ENCODE assay signal across 30 cellular contexts in genomic region chr17:51342257-51342656, GRCh38.
"Had no signal": no experiment of that assay in that cellular context is flagged by ENCODE, and none has a peak within 500 bp of the region (broad histone marks: within the 10 kb centered on the region; RNA-seq: fewer than 3 reads in every experiment).

No MANE protein-coding gene starts in this region.

- H3K27ac Mint-ChIP-seq: activated CD4-positive, alpha-beta memory T cell treated with anti-CD3 and anti-CD28 coated beads, Interleukin-2, amount 10 ng/mL, durations not matched to agents 7 days and 5 days; activated CD8-positive, alpha-beta memory T cell treated with anti-CD3 and anti-CD28 coated beads, Interleukin-2, amount 10 ng/mL, durations not matched to agents 7 days and 5 days; activated naive CD8-positive, alpha-beta T cell; activated naive CD8-positive, alpha-beta T cell treated with anti-CD3 and anti-CD28 coated beads, Interleukin-2, amount 50 U/mL, for 24 hours; brain; T-helper 2 cell treated with Interferon-gamma antibody and Interleukin-4, amounts not matched to agents 5 μg/mL and 100 μg/mL, for 36 hours; WTC11 had no signal

- H3K9me3 Mint-ChIP-seq: activated CD4-positive, alpha-beta memory T cell treated with anti-CD3 and anti-CD28 coated beads, Interleukin-2, amount 10 ng/mL, durations not matched to agents 7 days and 5 days; activated naive CD4-positive, alpha-beta T cell treated with anti-CD3 and anti-CD28 coated beads, Interleukin-2, amount 10 ng/mL, durations not matched to agents 7 days and 5 days; activated naive CD8-positive, alpha-beta T cell treated with anti-CD3 and anti-CD28 coated beads, Interleukin-2, amount 50 U/mL, for 24 hours; brain; T-helper 2 cell treated with Interferon-gamma antibody and Interleukin-4, amounts not matched to agents 5 μg/mL and 100 μg/mL, for 36 hours; WTC11 had no signal

- ATAC-seq: activated CD8-positive, alpha-beta memory T cell treated with anti-CD3 and anti-CD28 coated beads, Interleukin-2, amount 10 ng/mL, durations not matched to agents 7 days and 5 days; activated naive CD8-positive, alpha-beta T cell treated with anti-CD3 and anti-CD28 coated beads, Interleukin-2, amount 50 U/mL, for 24 hours; WTC11 had no signal

- H3K36me3 Mint-ChIP-seq: activated CD8-positive, alpha-beta memory T cell treated with anti-CD3 and anti-CD28 coated beads, Interleukin-2, amount 10 ng/mL, durations not matched to agents 7 days and 5 days; activated naive CD4-positive, alpha-beta T cell treated with anti-CD3 and anti-CD28 coated beads, Interleukin-2, amount 10 ng/mL, durations not matched to agents 7 days and 5 days; activated naive CD8-positive, alpha-beta T cell; brain; WTC11 had no signal

- DNase-seq: activated CD4-positive, alpha-beta memory T cell treated with anti-CD3 and anti-CD28 coated beads, Interleukin-2, amount 10 ng/mL, durations not matched to agents 7 days and 5 days; activated CD4-positive, alpha-beta T cell treated with anti-CD3 and anti-CD28 coated beads for 4 hours; activated CD4-positive, CD25-positive, alpha-beta regulatory T cell treated with anti-CD3 and anti-CD28 coated beads, Interleukin-2, amount 50 U/mL, for 72 hours; activated CD8-positive, alpha-beta memory T cell treated with anti-CD3 and anti-CD28 coated beads for 24 hours; activated CD8-positive, alpha-beta memory T cell treated with anti-CD3 and anti-CD28 coated beads, Interleukin-2, amount 10 ng/mL, durations not matched to agents 7 days and 5 days; activated CD8-positive, alpha-beta memory T cell treated with anti-CD3 and anti-CD28 coated beads, Interleukin-2, amount 50 U/mL, for 48 hours; activated effector memory CD4-positive, alpha-beta T cell treated with Interleukin-2 at 50 U/mL for 16 hours; activated naive CD4-positive, alpha-beta T cell treated with anti-CD3 and anti-CD28 coated beads, Interleukin-2, amount 10 ng/mL, durations not matched to agents 7 days and 5 days; activated naive CD8-positive, alpha-beta T cell treated with anti-CD3 and anti-CD28 coated beads, Interleukin-2, amount 50 U/mL, for 24 hours; activated T-cell treated with anti-CD3 and anti-CD28 coated beads, Interleukin-2, amount 50 U/mL, for 48 hours; anterior cingulate cortex; central memory CD4-positive, alpha-beta T cell; NCI-H1092 treated with DMSO at 0.1 percent for 48 hours; NCI-H1417; NCI-H146; NCI-H187 treated with DMSO at 0.1 percent for 48 hours; NCI-H2081; NCI-H2171 treated with DMSO at 0.1 percent for 48 hours; NCI-H2227 treated with DMSO at 0.1 percent for 48 hours; NCI-H446; NCI-H510A treated with DMSO at 0.1 percent for 48 hours; NCI-H69; NCI-H82; NK-92 treated with Interleukin-12 subunit alpha and Interleukin-12 subunit beta, amount 100 ng/mL, for 24 hours; PC-9; Right ventricle myocardium superior had no signal

- H3K4me2 ChIP-seq: PC-9 had no signal

- H3K27ac ChIP-seq: PC-9 had no signal

- H3K4me3 Mint-ChIP-seq: activated CD4-positive, alpha-beta memory T cell treated with anti-CD3 and anti-CD28 coated beads, Interleukin-2, amount 10 ng/mL, durations not matched to agents 7 days and 5 days; activated CD8-positive, alpha-beta memory T cell treated with anti-CD3 and anti-CD28 coated beads, Interleukin-2, amount 10 ng/mL, durations not matched to agents 7 days and 5 days; activated naive CD4-positive, alpha-beta T cell treated with anti-CD3 and anti-CD28 coated beads, Interleukin-2, amount 10 ng/mL, durations not matched to agents 7 days and 5 days; activated naive CD8-positive, alpha-beta T cell; activated naive CD8-positive, alpha-beta T cell treated with anti-CD3 and anti-CD28 coated beads, Interleukin-2, amount 50 U/mL, for 24 hours; brain; T-helper 2 cell treated with Interferon-gamma antibody and Interleukin-4, amounts not matched to agents 5 μg/mL and 100 μg/mL, for 36 hours; WTC11 had no signal

- H3K4me1 Mint-ChIP-seq: activated CD4-positive, alpha-beta memory T cell treated with anti-CD3 and anti-CD28 coated beads, Interleukin-2, amount 10 ng/mL, durations not matched to agents 7 days and 5 days; activated CD8-positive, alpha-beta memory T cell treated with anti-CD3 and anti-CD28 coated beads, Interleukin-2, amount 10 ng/mL, durations not matched to agents 7 days and 5 days; activated naive CD4-positive, alpha-beta T cell treated with anti-CD3 and anti-CD28 coated beads, Interleukin-2, amount 10 ng/mL, durations not matched to agents 7 days and 5 days; activated naive CD8-positive, alpha-beta T cell treated with anti-CD3 and anti-CD28 coated beads, Interleukin-2, amount 50 U/mL, for 24 hours had no signal

- H3K4me3 ChIP-seq: PC-9 had no signal

- H2AFZ ChIP-seq: PC-9 had no signal
